31 cellular contexts compared by ENCODE assay signal in the genomic region with DNA sequence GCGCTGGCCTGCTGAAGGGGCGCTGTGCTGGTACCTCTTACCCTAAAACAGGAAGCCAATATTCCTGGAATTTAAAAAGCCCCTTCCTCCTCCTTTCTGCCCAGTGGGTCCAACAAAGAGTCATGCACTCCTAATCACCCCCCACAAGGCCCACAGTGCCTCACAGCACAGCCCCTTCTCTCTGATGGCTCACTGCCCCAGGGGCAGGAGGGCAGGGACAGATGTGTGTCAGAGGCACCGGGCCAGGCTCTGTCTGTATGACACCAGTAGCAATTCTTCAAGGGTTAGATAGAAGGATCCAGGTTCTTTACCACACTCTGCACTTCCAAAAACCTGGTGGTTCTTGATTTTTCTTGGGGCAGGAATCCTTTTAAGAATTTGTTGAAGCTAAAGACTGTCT. TPM values are rescaled to one million over a fixed set of nuclear protein-coding genes. Genes with fewer than 3 reads are reported as not detected.
"Had no signal": no experiment of that assay in that cellular context is flagged by ENCODE, and none has a peak within 500 bp of the region (broad histone marks: within the 10 kb centered on the region; RNA-seq: fewer than 3 reads in every experiment).

No MANE protein-coding gene starts in this region.

- H3K27ac ChIP-seq: adrenal gland, brain microvascular endothelial cell, KMS-11, VCaP had no signal

- H3K4me1 Mint-ChIP-seq: T-cell had no signal

- H3K9ac ChIP-seq: KMS-11 had no signal

- H3K27me3 ChIP-seq: adrenal gland, brain microvascular endothelial cell had no signal

- H3K4me2 ChIP-seq: KMS-11 had no signal

- H3K4me3 Mint-ChIP-seq: activated B cell treated with CpG ODN at 0.5 μM for 24 hours; activated CD4-positive, alpha-beta memory T cell treated with anti-CD3 and anti-CD28 coated beads for 36 hours; activated naive CD4-positive, alpha-beta T cell treated with anti-CD3 and anti-CD28 coated beads for 36 hours; activated T-cell treated with anti-CD3 and anti-CD28 coated beads, Interleukin-2, amount 50 U/mL, for 4 hours; activated T-helper 1 cell treated with anti-CD3 and anti-CD28 coated beads, Interleukin-12 subunit alpha, Interleukin-12 subunit beta, Interleukin-2, Interleukin-4 antibody, amounts not matched to agents 30 ng/mL and 10 ng/mL and 1 ng/mL, durations not matched to agents 14 hours and 24 hours and 36 hours; T-cell had no signal

- H3K27ac Mint-ChIP-seq: activated B cell treated with CpG ODN at 0.5 μM for 24 hours; activated CD4-positive, alpha-beta memory T cell treated with anti-CD3 and anti-CD28 coated beads for 36 hours; activated naive CD4-positive, alpha-beta T cell treated with anti-CD3 and anti-CD28 coated beads for 36 hours; activated T-helper 1 cell treated with anti-CD3 and anti-CD28 coated beads, Interleukin-12 subunit alpha, Interleukin-12 subunit beta, Interleukin-2, Interleukin-4 antibody, amounts not matched to agents 30 ng/mL and 10 ng/mL and 1 ng/mL, durations not matched to agents 14 hours and 24 hours and 36 hours; T-cell had no signal

- H3K4me3 ChIP-seq: adrenal gland had no signal

- H3K9me3 ChIP-seq: adrenal gland had no signal

- H3K27me3 Mint-ChIP-seq: activated CD4-positive, alpha-beta memory T cell treated with anti-CD3 and anti-CD28 coated beads for 36 hours had no signal

- ATAC-seq: activated naive CD4-positive, alpha-beta T cell treated with anti-CD3 and anti-CD28 coated beads, Interleukin-2, amount 50 U/mL, for 72 hours; activated T-cell treated with anti-CD3 and anti-CD28 coated beads, Interleukin-2, amount 50 U/mL, for 4 hours; Panc1; SK-N-SH treated with all-trans-retinoic acid at 6 μM for 48 hours; T-cell had no signal

- H3K36me3 Mint-ChIP-seq: activated CD4-positive, alpha-beta memory T cell treated with anti-CD3 and anti-CD28 coated beads for 36 hours; activated naive CD4-positive, alpha-beta T cell treated with anti-CD3 and anti-CD28 coated beads, Interleukin-2, amount 50 U/mL, for 72 hours; T-cell had no signal

- H3K4me1 ChIP-seq: adrenal gland had no signal

- H3K36me3 ChIP-seq: adrenal gland, brain microvascular endothelial cell had no signal

- DNase-seq: activated B cell treated with CpG ODN at 0.5 μM for 24 hours; activated CD4-positive, alpha-beta memory T cell treated with anti-CD3 and anti-CD28 coated beads for 36 hours; activated CD4-positive, alpha-beta T cell treated with anti-CD3 and anti-CD28 coated beads for 4 hours; activated CD4-positive, alpha-beta T cell treated with anti-CD3 and anti-CD28 coated beads, Interleukin-2, amount 50 U/mL, for 1 hour; activated CD4-positive, CD25-positive, alpha-beta regulatory T cell treated with anti-CD3 and anti-CD28 coated beads, Interleukin-2, amount 50 U/mL, for 72 hours; activated CD8-positive, alpha-beta memory T cell treated with anti-CD3 and anti-CD28 coated beads, Interleukin-2, amount 50 U/mL, for 4 hours; activated gamma-delta T cell treated with Interleukin-2 at 50 U/mL for 16 hours; activated naive CD4-positive, alpha-beta T cell treated with anti-CD3 and anti-CD28 coated beads for 36 hours; activated T-cell treated with anti-CD3 and anti-CD28 coated beads for 4 hours; activated T-cell treated with anti-CD3 and anti-CD28 coated beads, Interleukin-2, amount 50 U/mL, for 4 hours; adrenal gland; anterior cingulate cortex; brain microvascular endothelial cell; NCI-H187; NCI-H2081 treated with DMSO at 0.1 percent for 48 hours; NCI-H226; NCI-H446 treated with DMSO at 0.1 percent for 48 hours; NCI-H524; SIG-M5; T-cell; T-helper 2 cell; T-helper 9 cell had no signal

- H3K9me3 Mint-ChIP-seq: activated B cell treated with CpG ODN at 0.5 μM for 24 hours; activated CD4-positive, alpha-beta memory T cell treated with anti-CD3 and anti-CD28 coated beads for 36 hours; activated naive CD4-positive, alpha-beta T cell treated with anti-CD3 and anti-CD28 coated beads for 36 hours; activated naive CD4-positive, alpha-beta T cell treated with anti-CD3 and anti-CD28 coated beads, Interleukin-2, amount 50 U/mL, for 72 hours; activated T-cell treated with anti-CD3 and anti-CD28 coated beads, Interleukin-2, amount 50 U/mL, for 4 hours; activated T-helper 1 cell treated with anti-CD3 and anti-CD28 coated beads, Interleukin-12 subunit alpha, Interleukin-12 subunit beta, Interleukin-2, Interleukin-4 antibody, amounts not matched to agents 30 ng/mL and 10 ng/mL and 1 ng/mL, durations not matched to agents 14 hours and 24 hours and 36 hours; T-cell had no signal

RNA-seq across cellular contexts. Expression of gene MYH6, which starts 8.9 kb away (rescaled TPM):
- total RNA-seq: activated B cell treated with CpG ODN at 0.5 μM for 24 hours; activated naive CD4-positive, alpha-beta T cell treated with anti-CD3 and anti-CD28 coated beads for 36 hours; activated T-cell treated with anti-CD3 and anti-CD28 coated beads, Interleukin-2, amount 50 U/mL, for 4 hours; M059J; RPMI7951; SK-MEL-5; T-cell had no signal

RNA-seq across cellular contexts. Expression of gene CMTM5, which starts 22.3 kb away (rescaled TPM):
- total RNA-seq: activated B cell treated with CpG ODN at 0.5 μM for 24 hours; activated CD4-positive, alpha-beta memory T cell treated with anti-CD3 and anti-CD28 coated beads for 36 hours; activated naive CD4-positive, alpha-beta T cell treated with anti-CD3 and anti-CD28 coated beads for 36 hours; activated naive CD4-positive, alpha-beta T cell treated with anti-CD3 and anti-CD28 coated beads, Interleukin-2, amount 50 U/mL, for 72 hours; activated T-cell treated with anti-CD3 and anti-CD28 coated beads, Interleukin-2, amount 50 U/mL, for 4 hours; activated T-helper 1 cell treated with anti-CD3 and anti-CD28 coated beads, Interleukin-12 subunit alpha, Interleukin-12 subunit beta, Interleukin-2, Interleukin-4 antibody, amounts not matched to agents 30 ng/mL and 10 ng/mL and 1 ng/mL, durations not matched to agents 14 hours and 24 hours and 36 hours; M059J; SK-MEL-5; T-cell had no signal

RNA-seq across cellular contexts. Expression of gene IL25, which starts 26.5 kb away (rescaled TPM):
- total RNA-seq: activated B cell treated with CpG ODN at 0.5 μM for 24 hours; activated CD4-positive, alpha-beta memory T cell treated with anti-CD3 and anti-CD28 coated beads for 36 hours; activated naive CD4-positive, alpha-beta T cell treated with anti-CD3 and anti-CD28 coated beads for 36 hours; activated naive CD4-positive, alpha-beta T cell treated with anti-CD3 and anti-CD28 coated beads, Interleukin-2, amount 50 U/mL, for 72 hours; activated T-cell treated with anti-CD3 and anti-CD28 coated beads, Interleukin-2, amount 50 U/mL, for 4 hours; activated T-helper 1 cell treated with anti-CD3 and anti-CD28 coated beads, Interleukin-12 subunit alpha, Interleukin-12 subunit beta, Interleukin-2, Interleukin-4 antibody, amounts not matched to agents 30 ng/mL and 10 ng/mL and 1 ng/mL, durations not matched to agents 14 hours and 24 hours and 36 hours; adrenal gland; M059J; RPMI7951; SK-MEL-5; T-cell had no signal

RNA-seq across cellular contexts. Expression of gene EFS, which starts 34.2 kb away (rescaled TPM):
- total RNA-seq: activated B cell treated with CpG ODN at 0.5 μM for 24 hours; activated CD4-positive, alpha-beta memory T cell treated with anti-CD3 and anti-CD28 coated beads for 36 hours; activated naive CD4-positive, alpha-beta T cell treated with anti-CD3 and anti-CD28 coated beads for 36 hours; activated T-helper 1 cell treated with anti-CD3 and anti-CD28 coated beads, Interleukin-12 subunit alpha, Interleukin-12 subunit beta, Interleukin-2, Interleukin-4 antibody, amounts not matched to agents 30 ng/mL and 10 ng/mL and 1 ng/mL, durations not matched to agents 14 hours and 24 hours and 36 hours; SK-MEL-5 had no signal

RNA-seq across cellular contexts. Expression of gene MYH7, which starts 36.3 kb away (rescaled TPM):
- total RNA-seq: activated B cell treated with CpG ODN at 0.5 μM for 24 hours; activated naive CD4-positive, alpha-beta T cell treated with anti-CD3 and anti-CD28 coated beads for 36 hours; activated naive CD4-positive, alpha-beta T cell treated with anti-CD3 and anti-CD28 coated beads, Interleukin-2, amount 50 U/mL, for 72 hours; M059J; RPMI7951; T-cell had no signal
